10 cellular contexts compared by ENCODE assay signal in the genomic region with DNA sequence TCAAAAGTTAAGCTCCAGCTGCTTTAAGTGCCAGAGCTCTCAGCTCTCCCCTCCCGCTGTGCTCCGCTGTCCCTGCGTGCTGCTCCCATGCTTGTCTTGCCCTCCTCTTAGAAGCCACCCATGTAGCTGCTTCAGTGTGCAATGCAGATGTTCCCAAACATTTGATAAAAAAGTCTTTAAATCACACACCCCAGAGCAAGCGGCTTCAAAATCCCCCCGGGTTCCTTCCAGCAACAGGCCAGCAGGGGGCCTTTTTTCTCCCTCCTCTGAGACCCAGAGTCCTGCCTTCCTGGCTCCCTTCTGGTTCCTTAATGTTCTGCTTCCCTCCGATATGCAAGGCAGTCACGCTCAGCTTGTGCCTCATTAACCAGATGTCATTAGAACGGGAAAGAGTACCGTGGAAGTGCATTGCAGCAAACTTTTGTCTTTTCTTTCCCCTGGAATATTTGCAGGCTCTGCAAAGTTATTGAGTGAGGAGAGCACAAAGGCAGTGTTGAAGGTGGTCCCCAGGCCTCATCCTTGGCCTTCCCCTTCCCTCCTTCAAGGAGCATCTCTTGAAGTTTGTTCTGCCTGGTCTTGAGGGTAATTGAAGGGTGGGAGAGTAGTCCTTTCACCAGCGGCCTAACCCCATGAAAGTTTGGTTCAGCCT. TPM values are rescaled to one million over a fixed set of nuclear protein-coding genes. Genes with fewer than 3 reads are reported as not detected.
A peak's percentile ranks its signal among the peaks of the same experiment; 100 is the strongest.
DNase-seq lines count a peak whose midpoint lies in the region; ATAC-seq, FAIRE-seq and TF ChIP-seq lines count a peak whose summit lies in the region.
"Had no signal": no experiment of that assay in that cellular context is flagged by ENCODE, and none has a peak within 500 bp of the region (broad histone marks: within the 10 kb centered on the region; RNA-seq: fewer than 3 reads in every experiment).

No MANE protein-coding gene starts in this region.

- H3K36me3 ChIP-seq in esophagus squamous epithelium (no peaks in the 10 kb centered on the region), pancreas (no peaks in the 10 kb centered on the region)

- H3K4me1 ChIP-seq in esophagus squamous epithelium (peaks cover 0 to 17% (median 8%) of the 10 kb centered on the region in 3 donors), pancreas (no peaks in the 10 kb centered on the region)

- H3K4me3 ChIP-seq in esophagus squamous epithelium (no peak overlapping the region), pancreas (no peak overlapping the region)

- 17 to 20% methylated on average over 8 to 9 of the region's 10 CpGs for WGBS in esophagus squamous epithelium, 2 donors
- WGBS in pancreas, 2 donors: 32 to 34% methylated on average over 10 of the region's 10 CpGs

- no peak overlapping the region for H3K4me3 Mint-ChIP-seq in activated CD4-positive, alpha-beta memory T cell treated with anti-CD3 and anti-CD28 coated beads, Interleukin-2, amount 10 ng/mL, durations not matched to agents 7 days and 5 days
- H3K4me3 Mint-ChIP-seq: activated B cell treated with CpG ODN at 0.5 μM for 24 hours had no signal

- intact Hi-C loops in esophagus squamous epithelium (cut with DNase I): loop anchor here (5.0 kb wide), 1 partner anchor 203 kb away; no protein-coding TSS in a partner anchor
- intact Hi-C loops in pancreas (cut with DNase I): loop anchor here in 1 of 3 donors (5.0 kb wide), 1 partner anchor 268 kb away; no protein-coding TSS in a partner anchor

- H3K9me3 ChIP-seq in esophagus squamous epithelium: no peaks in the 10 kb centered on the region
- H3K9me3 ChIP-seq in pancreas: no peaks in the 10 kb centered on the region

- CTCF ChIA-PET in activated CD4-positive, alpha-beta memory T cell treated with anti-CD3 and anti-CD28 coated beads, Interleukin-2, amount 10 ng/mL, durations not matched to agents 7 days and 5 days (lab: Charles Lee): interaction anchor here (0.7 to 3.6 kb wide), 8 partner anchors 9 to 273 kb away, joined by 3 to 28 read pairs (median 3); no protein-coding TSS in a partner anchor

- peak; percentile 24 to 67 (median 62) for TF ChIP-seq CTCF in esophagus squamous epithelium (IDR thresholded peaks at IDR 0.05)
- peak in 3 of 4 donors; percentile 41 to 47 (median 44) for TF ChIP-seq CTCF in pancreas (IDR thresholded peaks at IDR 0.05)

- H3K27ac ChIP-seq in esophagus squamous epithelium (peak overlapping the region in 2 of 4 donors; percentile 25 to 26), pancreas (no peak overlapping the region)

- no peaks in the 10 kb centered on the region for H3K36me3 Mint-ChIP-seq in activated CD4-positive, alpha-beta memory T cell treated with anti-CD3 and anti-CD28 coated beads, Interleukin-2, amount 10 ng/mL, durations not matched to agents 7 days and 5 days (ENCODE audit: low read depth)

- DNase-seq in GM04504 (ENCODE audit: low read depth): peak; percentile 52
- peak; percentile 33 for DNase-seq in M059J (ENCODE audit: low read depth)
- peak; percentile 38 for DNase-seq in activated CD4-positive, alpha-beta memory T cell treated with anti-CD3 and anti-CD28 coated beads, Interleukin-2, amount 10 ng/mL, durations not matched to agents 7 days and 5 days
- no peak for DNase-seq in esophagus squamous epithelium (lab: John Stamatoyannopoulos, UW)
- DNase-seq in pancreas: peak in 1 of 6 donors; percentile 45
- no peak for DNase-seq in NCI-H1048 (lab: John Stamatoyannopoulos, UW)
- no peak for DNase-seq in NCI-H128 (lab: John Stamatoyannopoulos, UW; ENCODE audit: unreplicated experiment)
- DNase-seq: activated B cell treated with CpG ODN at 0.5 μM for 24 hours had no signal

- peaks cover 4% of the 10 kb centered on the region for H3K27me3 Mint-ChIP-seq in activated CD4-positive, alpha-beta memory T cell treated with anti-CD3 and anti-CD28 coated beads, Interleukin-2, amount 10 ng/mL, durations not matched to agents 7 days and 5 days
- H3K27me3 Mint-ChIP-seq: activated B cell treated with CpG ODN at 0.5 μM for 24 hours had no signal

- peaks cover 2% of the 10 kb centered on the region for H3K4me1 Mint-ChIP-seq in activated CD4-positive, alpha-beta memory T cell treated with anti-CD3 and anti-CD28 coated beads, Interleukin-2, amount 10 ng/mL, durations not matched to agents 7 days and 5 days
- H3K4me1 Mint-ChIP-seq: activated B cell treated with CpG ODN at 0.5 μM for 24 hours had no signal

- H3K27me3 ChIP-seq in esophagus squamous epithelium (peaks cover 0 to 26% (median 0%) of the 10 kb centered on the region in 4 donors), pancreas (no peaks in the 10 kb centered on the region)

- FAIRE-seq in pancreas (lab: Jason Lieb, UNC): no peak

- H3K27ac Mint-ChIP-seq in activated CD4-positive, alpha-beta memory T cell treated with anti-CD3 and anti-CD28 coated beads, Interleukin-2, amount 10 ng/mL, durations not matched to agents 7 days and 5 days: no peak overlapping the region
- H3K27ac Mint-ChIP-seq: activated B cell treated with CpG ODN at 0.5 μM for 24 hours had no signal

- POLR2A ChIA-PET in activated CD4-positive, alpha-beta memory T cell treated with anti-CD3 and anti-CD28 coated beads, Interleukin-2, amount 10 ng/mL, durations not matched to agents 7 days and 5 days (lab: Charles Lee): interaction anchor here (0.9 kb wide), 1 partner anchor 206 kb away, joined by 3 read pairs; no protein-coding TSS in a partner anchor

- no peaks in the 10 kb centered on the region for H3K9me3 Mint-ChIP-seq in activated CD4-positive, alpha-beta memory T cell treated with anti-CD3 and anti-CD28 coated beads, Interleukin-2, amount 10 ng/mL, durations not matched to agents 7 days and 5 days
- H3K9me3 Mint-ChIP-seq: activated B cell treated with CpG ODN at 0.5 μM for 24 hours had no signal

- ATAC-seq in pancreas (peak; percentile 36 to 75 (median 73)), HG02970 (IDR thresholded peaks at IDR 0.05; ENCODE audit: low FRiP score, unreplicated experiment) (no peak)

- no peak for TF ChIP-seq POLR2A in esophagus squamous epithelium (IDR thresholded peaks at IDR 0.05)

RNA-seq across cellular contexts. Expression of gene LDB3, which starts 25.5 kb away (rescaled TPM):
- 0.05 TPM in 2 replicates for total RNA-seq in M059J (2014; rRNA removed; shearing (Covaris generic))
- total RNA-seq in activated CD4-positive, alpha-beta memory T cell treated with anti-CD3 and anti-CD28 coated beads, Interleukin-2, amount 10 ng/mL, durations not matched to agents 7 days and 5 days: under 1 TPM; 0.05 to 0.10 TPM
- total RNA-seq in esophagus squamous epithelium (1 to 10 TPM in 1 of 4 donors, under 1 TPM in 3; 0.09 to 3.4 (median 0.35) TPM), pancreas (under 1 TPM; 0.14 to 0.59 (median 0.30) TPM)
- polyA plus RNA-seq in pancreas: 1 to 10 TPM; 1.3 to 2.1 TPM
- total RNA-seq: activated B cell treated with CpG ODN at 0.5 μM for 24 hours had no signal

RNA-seq across cellular contexts. Expression of gene OPN4, which starts 39.5 kb away (rescaled TPM):
- 0.52 TPM in 1 of 2 replicates, not detected in the other for total RNA-seq in M059J (2014; rRNA removed; shearing (Covaris generic))
- total RNA-seq in activated CD4-positive, alpha-beta memory T cell treated with anti-CD3 and anti-CD28 coated beads, Interleukin-2, amount 10 ng/mL, durations not matched to agents 7 days and 5 days: not detected
- total RNA-seq in esophagus squamous epithelium: not detected
- total RNA-seq in pancreas: not detected
- not detected for polyA plus RNA-seq in pancreas
- total RNA-seq: activated B cell treated with CpG ODN at 0.5 μM for 24 hours, skeletal muscle tissue had no signal

Comparison
In these comparisons a context has a peak if more than half of its experiments do, and no peak if none do; other contexts are left out.
1. DNase-seq: peak in GM04504 (single experiment), M059J (single experiment) and activated CD4-positive, alpha-beta memory T cell treated with anti-CD3 and anti-CD28 coated beads, Interleukin-2, amount 10 ng/mL, durations not matched to agents 7 days and 5 days (single experiment); none in esophagus squamous epithelium (single experiment), NCI-H1048 (single experiment) and NCI-H128 (single experiment).